29 cellular contexts compared by ENCODE assay signal in the genomic region with DNA sequence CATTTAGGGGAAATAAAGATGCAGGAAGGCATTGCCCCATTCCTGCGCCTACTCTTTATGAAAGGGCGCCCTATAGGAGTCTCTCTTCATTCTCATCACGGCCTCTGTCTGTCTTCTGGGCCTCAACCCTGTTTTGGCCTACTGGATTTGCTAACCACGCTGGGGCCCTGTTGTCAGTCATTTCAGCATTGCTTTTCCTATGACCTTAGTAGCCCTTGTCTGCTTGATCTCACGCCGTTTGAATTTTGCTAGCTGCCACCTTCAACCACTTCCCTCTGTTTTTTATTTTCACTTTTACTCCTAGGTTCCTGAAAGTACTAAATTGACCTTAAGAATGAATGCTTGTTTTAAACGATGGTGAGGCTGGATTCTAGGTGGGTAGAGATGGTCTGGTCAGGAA.
DNase-seq lines count a peak whose midpoint lies in the region; ATAC-seq and FAIRE-seq lines count a peak whose summit lies in the region.
"Had no signal": no experiment of that assay in that cellular context is flagged by ENCODE, and none has a peak within 500 bp of the region (broad histone marks: within the 10 kb centered on the region; RNA-seq: fewer than 3 reads in every experiment).

No MANE protein-coding gene starts in this region.

- peak; percentile 23 for FAIRE-seq in HTR-8/SVneo (lab: Jason Lieb, UNC)
- FAIRE-seq: endothelial cell of umbilical vein had no signal

- no peaks in the 10 kb centered on the region for H3K27me3 Mint-ChIP-seq in activated T-cell treated with anti-CD3 and anti-CD28 coated beads, Interleukin-2, amount 50 U/mL, for 24 hours
- no peaks in the 10 kb centered on the region for H3K27me3 Mint-ChIP-seq in activated naive CD8-positive, alpha-beta T cell treated with anti-CD3 and anti-CD28 coated beads for 36 hours
- H3K27me3 Mint-ChIP-seq in stimulated activated naive B cell treated with anti-CD40 and anti-IgM and Interleukin-4, amounts not matched to agents 10 μg/mL and 1 μg/mL and 100 μg/mL, for 72 hours = no peaks in the 10 kb centered on the region

- H3K4me1 Mint-ChIP-seq in activated T-cell treated with anti-CD3 and anti-CD28 coated beads, Interleukin-2, amount 50 U/mL, for 24 hours (ENCODE audit: low read depth) = peaks cover 13% of the 10 kb centered on the region
- peaks cover 3% of the 10 kb centered on the region for H3K4me1 Mint-ChIP-seq in activated naive CD8-positive, alpha-beta T cell treated with anti-CD3 and anti-CD28 coated beads for 36 hours
- peaks cover 4 to 11% of the 10 kb centered on the region in 2 donors for H3K4me1 Mint-ChIP-seq in stimulated activated naive B cell treated with anti-CD40 and anti-IgM and Interleukin-4, amounts not matched to agents 10 μg/mL and 1 μg/mL and 100 μg/mL, for 72 hours
- H3K4me1 Mint-ChIP-seq: H9 had no signal

- H3K9me3 Mint-ChIP-seq in activated T-cell treated with anti-CD3 and anti-CD28 coated beads, Interleukin-2, amount 50 U/mL, for 24 hours = no peaks in the 10 kb centered on the region
- no peaks in the 10 kb centered on the region for H3K9me3 Mint-ChIP-seq in activated naive CD8-positive, alpha-beta T cell treated with anti-CD3 and anti-CD28 coated beads for 36 hours
- H3K9me3 Mint-ChIP-seq in stimulated activated naive B cell treated with anti-CD40 and anti-IgM and Interleukin-4, amounts not matched to agents 10 μg/mL and 1 μg/mL and 100 μg/mL, for 72 hours = no peaks in the 10 kb centered on the region
- H3K9me3 Mint-ChIP-seq: H9, nephron progenitor cell had no signal

- peaks cover 77% of the 10 kb centered on the region for H3K36me3 Mint-ChIP-seq in activated T-cell treated with anti-CD3 and anti-CD28 coated beads, Interleukin-2, amount 50 U/mL, for 24 hours (ENCODE audit: low read depth)
- H3K36me3 Mint-ChIP-seq in activated naive CD8-positive, alpha-beta T cell treated with anti-CD3 and anti-CD28 coated beads for 36 hours = peaks cover 21% of the 10 kb centered on the region
- H3K36me3 Mint-ChIP-seq in stimulated activated naive B cell treated with anti-CD40 and anti-IgM and Interleukin-4, amounts not matched to agents 10 μg/mL and 1 μg/mL and 100 μg/mL, for 72 hours = peaks cover 6 to 7% of the 10 kb centered on the region in 2 donors

- no peak overlapping the region for H3K4me3 Mint-ChIP-seq in activated T-cell treated with anti-CD3 and anti-CD28 coated beads, Interleukin-2, amount 50 U/mL, for 24 hours
- no peak overlapping the region for H3K4me3 Mint-ChIP-seq in activated naive CD8-positive, alpha-beta T cell treated with anti-CD3 and anti-CD28 coated beads for 36 hours
- peak overlapping the region in 1 of 2 donors; percentile 28 for H3K4me3 Mint-ChIP-seq in stimulated activated naive B cell treated with anti-CD40 and anti-IgM and Interleukin-4, amounts not matched to agents 10 μg/mL and 1 μg/mL and 100 μg/mL, for 72 hours
- H3K4me3 Mint-ChIP-seq: H9, nephron progenitor cell had no signal

- peak overlapping the region; percentile 10 for H3K27ac Mint-ChIP-seq in activated T-cell treated with anti-CD3 and anti-CD28 coated beads, Interleukin-2, amount 50 U/mL, for 24 hours
- peak overlapping the region; percentile 4 for H3K27ac Mint-ChIP-seq in activated naive CD8-positive, alpha-beta T cell treated with anti-CD3 and anti-CD28 coated beads for 36 hours
- peak overlapping the region; percentile 44 for H3K27ac Mint-ChIP-seq in stimulated activated naive B cell treated with anti-CD40 and anti-IgM and Interleukin-4, amounts not matched to agents 10 μg/mL and 1 μg/mL and 100 μg/mL, for 72 hours
- H3K27ac Mint-ChIP-seq: nephron progenitor cell had no signal

- ATAC-seq in stimulated activated naive B cell treated with anti-CD40 and anti-IgM and Interleukin-4, amounts not matched to agents 10 μg/mL and 1 μg/mL and 100 μg/mL, for 72 hours (replicated peaks) = peak; percentile 76 to 79
- no peak for ATAC-seq in GM19035 (IDR thresholded peaks at IDR 0.05; ENCODE audit: unreplicated experiment)
- ATAC-seq: heart right ventricle, left ventricle myocardium superior, right cardiac atrium had no signal

- no peak for DNase-seq in activated T-cell treated with anti-CD3 and anti-CD28 coated beads, Interleukin-2, amount 50 U/mL, for 24 hours
- no peak for DNase-seq in activated T-cell treated with anti-CD3 and anti-CD28 coated beads, Interleukin-2, amount 50 U/mL, for 1 hour
- DNase-seq in HTR-8/SVneo (ENCODE audit: insufficient read length, low spot score) (no peak), HT-29 (ENCODE audit: low spot score) (no peak), HCEC 1CT (no peak)
- no peak for DNase-seq in activated naive CD8-positive, alpha-beta T cell treated with anti-CD3 and anti-CD28 coated beads for 36 hours
- DNase-seq in stimulated activated naive B cell treated with anti-CD40 and anti-IgM and Interleukin-4, amounts not matched to agents 10 μg/mL and 1 μg/mL and 100 μg/mL, for 72 hours = no peak
- DNase-seq: activated CD4-positive, alpha-beta T cell treated with anti-CD3 and anti-CD28 coated beads for 4 hours; activated naive CD4-positive, alpha-beta T cell treated with anti-CD3 and anti-CD28 coated beads, Interleukin-2, amount 50 U/mL, for 16 hours; activated T-cell treated with anti-CD3 and anti-CD28 coated beads for 4 hours; caudate nucleus; dermis blood vessel endothelial cell; EL; H9; heart right ventricle; Kasumi-1; left ventricle myocardium superior; midbrain; NCI-H1092; NCI-H2029; NCI-H2227 treated with DMSO at 0.1 percent for 48 hours; NCI-H748 treated with DMSO at 0.1 percent for 48 hours; nephron progenitor cell; right cardiac atrium; Right ventricle myocardium superior; stimulated activated CD4-positive, alpha-beta T cell treated with anti-CD3 and anti-CD28 coated beads, Interleukin-4, amount 100 ng/mL, for 4 hours; upper lobe of left lung had no signal
